8 cellular contexts compared by ENCODE assay signal in the genomic region with DNA sequence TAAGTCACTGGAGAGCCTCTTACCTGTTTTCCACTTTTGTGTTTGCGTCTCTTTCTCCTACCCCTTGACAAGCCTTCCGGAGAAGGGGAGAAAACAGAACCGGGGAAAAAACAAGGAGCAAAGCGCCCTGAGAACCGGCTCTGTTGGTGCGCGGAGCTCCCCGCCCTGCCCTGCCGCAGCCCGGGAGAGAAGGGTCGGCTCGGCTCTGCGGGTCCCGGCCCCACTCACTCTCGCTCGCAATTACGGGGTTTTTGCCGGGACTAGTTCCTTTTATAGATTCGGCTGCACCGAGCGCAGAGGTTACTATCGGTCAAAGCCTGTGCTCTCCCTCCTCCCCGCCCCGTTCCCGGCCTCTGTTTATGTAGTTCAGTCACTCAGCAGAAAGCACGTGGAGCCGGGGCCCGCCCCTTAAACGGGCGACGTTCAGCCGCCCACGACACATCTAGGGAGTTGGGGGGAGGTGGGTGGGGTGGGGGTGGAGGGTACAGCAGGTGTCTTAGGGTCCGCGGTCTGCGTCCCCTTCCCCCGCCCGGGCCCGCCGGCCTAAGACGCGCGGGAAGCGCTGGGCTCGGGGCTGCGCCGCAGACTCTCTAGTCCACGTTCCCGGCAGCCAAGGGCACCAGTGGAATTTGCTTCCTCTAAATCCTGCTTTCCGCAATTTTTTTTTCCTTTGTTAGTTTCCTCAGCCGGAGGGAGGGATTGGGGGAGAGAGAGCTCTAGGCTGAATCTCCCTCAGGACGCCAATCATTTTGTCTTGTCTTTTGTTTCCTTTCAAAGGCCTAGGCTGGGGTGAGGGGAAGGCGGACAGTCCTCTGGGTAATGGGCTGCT. TPM values are rescaled to one million over a fixed set of nuclear protein-coding genes. Genes with fewer than 3 reads are reported as not detected.
A peak's percentile ranks its signal among the peaks of the same experiment; 100 is the strongest.
DNase-seq lines count a peak whose midpoint lies in the region; ATAC-seq and TF ChIP-seq lines count a peak whose summit lies in the region.

Gene ABCA1 (minus strand): TSS at position 244 of the 829 bp plus-strand sequence. CDS start 24,476 bp downstream, outside the sequence.

- peak; percentile 52 for DNase-seq in activated gamma-delta T cell treated with Interleukin-2 at 50 U/mL for 16 hours
- peak; percentile 72 for DNase-seq in fibroblast of the conjunctiva (ENCODE audit: low read depth)
- DNase-seq in natural killer cell = peak; percentile 35
- peak; percentile 77 for DNase-seq in stimulated activated naive CD8-positive, alpha-beta T cell treated with anti-CD3 and anti-CD28 coated beads, Interleukin-15, Interleukin-2, amounts not matched to agents 100 U/mL and 50 U/mL, for 24 hours
- DNase-seq in NCI-H187 treated with DMSO at 0.1 percent for 48 hours (lab: John Stamatoyannopoulos, UW) = no peak

- H3K27me3 Mint-ChIP-seq in natural killer cell (ENCODE audit: low read depth in 2 of 2) = peaks cover 22 to 24% of the 10 kb centered on the region in 2 donors

- H3K9me3 Mint-ChIP-seq in natural killer cell = no peaks in the 10 kb centered on the region

- peak within 1 kb of the TSS in 1 of 2 donors; percentile 76 for H3K27ac Mint-ChIP-seq in natural killer cell

- TF ChIP-seq CTCF in GM12875 (IDR thresholded peaks at IDR 0.05; ENCODE audit: borderline replicate concordance, insufficient read depth, low read depth, low read length) (no peak), natural killer cell (IDR thresholded peaks at IDR 0.05) (no peak)

- peaks cover 25 to 27% of the 10 kb centered on the region in 2 donors for H3K4me1 Mint-ChIP-seq in natural killer cell

- no peaks in the 10 kb centered on the region for H3K36me3 Mint-ChIP-seq in natural killer cell

- peak within 1 kb of the TSS; percentile 88 for H3K4me3 Mint-ChIP-seq in natural killer cell

- H3K4me3 ChIP-seq in GM12875 (ENCODE audit: low read depth, low read length) = peak within 1 kb of the TSS; percentile 36

- TF ChIP-seq POLR2A in Raji (IDR thresholded peaks at IDR 0.05; ENCODE audit: insufficient read depth, low read depth, low read length) = peak; percentile 38; the same call in 1 of the 2 replicates

- intact Hi-C loops in natural killer cell (cut with micrococcal nuclease) = loop anchor here (1.0 to 10.0 kb wide), 4 partner anchors 40 to 487 kb away; partner anchors contain the start of gene SLC44A1

- ATAC-seq in HG03571 (IDR thresholded peaks at IDR 0.05; ENCODE audit: unreplicated experiment) = peak; percentile 36
- ATAC-seq in natural killer cell = peak; percentile 58 to 70 (median 61)
- peak; percentile 53 for ATAC-seq in stimulated activated naive CD8-positive, alpha-beta T cell treated with anti-CD3 and anti-CD28 coated beads, Interleukin-15, Interleukin-2, amounts not matched to agents 100 U/mL and 50 U/mL, for 24 hours

RNA-seq across cellular contexts. Expression of gene ABCA1, which starts in this region (rescaled TPM):
- 10 to 100 TPM in 1 of 3 donors, 1 to 10 TPM in 2; 1.9 to 10.8 (median 4.8) TPM for total RNA-seq in natural killer cell
